10 cellular contexts compared by ENCODE assay signal in genomic region chr15:31471731-31472430, GRCh38.
DNase-seq lines count a peak whose midpoint lies in the region; ATAC-seq and TF ChIP-seq lines count a peak whose summit lies in the region.
"Had no signal": no experiment of that assay in that cellular context is flagged by ENCODE, and none has a peak within 500 bp of the region (broad histone marks: within the 10 kb centered on the region; RNA-seq: fewer than 3 reads in every experiment).

No MANE protein-coding gene starts in this region.

- no peak overlapping the region for H3K4ac ChIP-seq in neuronal stem cell (ENCODE audit: low read length)

- CTCF ChIA-PET in CD8-positive, alpha-beta T cell (lab: Charles Lee) = interaction anchor here (1.1 to 5.7 kb wide), 8 partner anchors 7 to 274 kb away, joined by 3 to 45 read pairs (median 10); no protein-coding TSS in a partner anchor

- H3K9ac ChIP-seq in neuronal stem cell (ENCODE audit: low read depth, low read length, poor library complexity) = peak overlapping the region; percentile 50

- H4K8ac ChIP-seq in neuronal stem cell (ENCODE audit: low read depth, low read length) = no peak overlapping the region

- no peak overlapping the region for H2AFZ ChIP-seq in neuronal stem cell (ENCODE audit: low read length)

- H3K27me3 Mint-ChIP-seq in CD8-positive, alpha-beta T cell (ENCODE audit: low read depth) = no peaks in the 10 kb centered on the region

- no peak overlapping the region for H3K18ac ChIP-seq in neuronal stem cell (ENCODE audit: low read length)

- no peak overlapping the region for H2BK15ac ChIP-seq in neuronal stem cell (ENCODE audit: low read length)

- H3K4me3 ChIP-seq in CD8-positive, alpha-beta T cell (ENCODE audit: low read depth, low read length) = no peak overlapping the region
- H3K4me3 ChIP-seq in choroid plexus epithelial cell (ENCODE audit: low read depth, low read length) = no peak overlapping the region
- no peak overlapping the region for H3K4me3 ChIP-seq in neuronal stem cell (ENCODE audit: low read length in 2 of 2)

- TF ChIP-seq CTCF in CD8-positive, alpha-beta T cell (IDR thresholded peaks at IDR 0.05) = no peak
- TF ChIP-seq CTCF in choroid plexus epithelial cell (conservative IDR thresholded peaks at IDR 0.05; ENCODE audit: low read depth, low read length) = no peak

- no peaks in the 10 kb centered on the region for H3K36me3 ChIP-seq in CD8-positive, alpha-beta T cell (ENCODE audit: insufficient read depth, low read length)
- no peaks in the 10 kb centered on the region for H3K36me3 ChIP-seq in neuronal stem cell (replicated peaks in 1 of 2; ENCODE audit: control insufficient read depth in 2 of 2, insufficient read depth in 2 of 2, low read length in 2 of 2)

- no peak for DNase-seq in CD8-positive, alpha-beta T cell
- DNase-seq in NCI-H2171 treated with DMSO at 0.1 percent for 48 hours (lab: John Stamatoyannopoulos, UW) = peak; percentile 89
- DNase-seq in choroid plexus epithelial cell (ENCODE audit: low read depth) = peak; percentile 94
- DNase-seq in neuronal stem cell (ENCODE audit: low spot score) = no peak
- DNase-seq in DMS79 (lab: John Stamatoyannopoulos, UW) = no peak
- DNase-seq: nephron progenitor cell had no signal

- WGBS in neuronal stem cell (ENCODE audit: extremely low coverage in 2 of 2, insufficient read length in 2 of 2, insufficient replicate concordance in 1 of 2), 2 donors = no CpG with 5 or more reads among the region's 7 CpGs

- H3K9me3 ChIP-seq in CD8-positive, alpha-beta T cell (ENCODE audit: low read length) = no peaks in the 10 kb centered on the region
- no peaks in the 10 kb centered on the region for H3K9me3 ChIP-seq in neuronal stem cell (replicated peaks in 1 of 2; ENCODE audit: control insufficient read depth in 2 of 2, insufficient read depth in 1 of 2, low read depth in 1 of 2, low read length in 2 of 2)

- H3K79me1 ChIP-seq in neuronal stem cell (ENCODE audit: low read depth, low read length) = no peaks in the 10 kb centered on the region

- no peak overlapping the region for H2BK5ac ChIP-seq in neuronal stem cell (ENCODE audit: low read length)

- H3K4me1 Mint-ChIP-seq in CD8-positive, alpha-beta T cell (ENCODE audit: low read depth) = peaks cover 55% of the 10 kb centered on the region

- H3K9me3 Mint-ChIP-seq in CD8-positive, alpha-beta T cell = no peaks in the 10 kb centered on the region
- H3K9me3 Mint-ChIP-seq: dendritic cell treated with granulocyte-macrophage colony-stimulating factor and Interleukin-4, amounts not matched to agents 40 ng/mL and 50 ng/mL, for 4 days; nephron progenitor cell had no signal

- intact Hi-C loops in CD8-positive, alpha-beta T cell (cut with DNase I, micrococcal nuclease) = loop anchor here in 1 of 2 experiments (2.0 kb wide), 1 partner anchor 37 kb away; no protein-coding TSS in a partner anchor

- H3K4me2 ChIP-seq in neuronal stem cell (ENCODE audit: insufficient read depth, low read length, poor library complexity, severe bottlenecking) = no peak overlapping the region

- H2BK120ac ChIP-seq in neuronal stem cell (ENCODE audit: low read depth, low read length) = no peak overlapping the region

- H3K4me1 ChIP-seq in CD8-positive, alpha-beta T cell (ENCODE audit: insufficient read depth, low read length) = peaks cover 39% of the 10 kb centered on the region
- H3K4me1 ChIP-seq in neuronal stem cell (ENCODE audit: control insufficient read depth in 2 of 2, insufficient read depth in 1 of 2, low read depth in 1 of 2, low read length in 2 of 2) = peaks cover 2% of the 10 kb centered on the region in 2 donors

- H3K36me3 Mint-ChIP-seq in CD8-positive, alpha-beta T cell = no peaks in the 10 kb centered on the region

- no peak overlapping the region for H4K91ac ChIP-seq in neuronal stem cell (ENCODE audit: low read depth, low read length, poor library complexity)

- no peak overlapping the region for H2BK12ac ChIP-seq in neuronal stem cell (ENCODE audit: low read length)

- no peak overlapping the region for H3K23ac ChIP-seq in neuronal stem cell (ENCODE audit: low read depth, low read length, poor library complexity)

- POLR2A ChIA-PET in CD8-positive, alpha-beta T cell (lab: Charles Lee) = interaction anchor here (0.8 to 5.2 kb wide), 7 partner anchors 11 to 146 kb away, joined by 5 to 37 read pairs (median 8); partner anchors contain the start of gene KLF13

- H3K14ac ChIP-seq in neuronal stem cell (ENCODE audit: low read length) = no peak overlapping the region

- H3K27me3 ChIP-seq in CD8-positive, alpha-beta T cell (ENCODE audit: insufficient read depth, low read length) = no peaks in the 10 kb centered on the region
- peaks cover 0 to under 1% (median 0%) of the 10 kb centered on the region in 3 experiments for H3K27me3 ChIP-seq in neuronal stem cell (ENCODE audit: control insufficient read depth in 3 of 3, insufficient read depth in 3 of 3, low read depth in 1 of 3, low read length in 3 of 3)

- ATAC-seq in CD8-positive, alpha-beta T cell = no peak
- no peak for ATAC-seq in HG03571 (IDR thresholded peaks at IDR 0.05; ENCODE audit: unreplicated experiment)
- no peak for ATAC-seq in GM21526 (IDR thresholded peaks at IDR 0.05; ENCODE audit: low FRiP score, unreplicated experiment)
- no peak for ATAC-seq in GM19351 (IDR thresholded peaks at IDR 0.05; ENCODE audit: unreplicated experiment)

- no peak overlapping the region for H2AK5ac ChIP-seq in neuronal stem cell (ENCODE audit: low read depth, low read length)

- peak overlapping the region; percentile 96 for H3K27ac Mint-ChIP-seq in CD8-positive, alpha-beta T cell

- peak overlapping the region; percentile 52 for H3K27ac ChIP-seq in CD8-positive, alpha-beta T cell (ENCODE audit: low read depth, low read length)
- H3K27ac ChIP-seq in neuronal stem cell (replicated peaks; ENCODE audit: low read length) = no peak overlapping the region

- H3K4me3 Mint-ChIP-seq in CD8-positive, alpha-beta T cell = no peak overlapping the region
- H3K4me3 Mint-ChIP-seq: dendritic cell treated with granulocyte-macrophage colony-stimulating factor and Interleukin-4, amounts not matched to agents 40 ng/mL and 50 ng/mL, for 4 days; nephron progenitor cell had no signal

Comparison
In these comparisons a context has a peak if more than half of its experiments do, and no peak if none do; other contexts are left out.
1. DNase-seq: peak in NCI-H2171 treated with DMSO at 0.1 percent for 48 hours (single experiment) and choroid plexus epithelial cell (single experiment); none in CD8-positive, alpha-beta T cell (0 of 7), neuronal stem cell (single experiment) and DMS79 (single experiment).